9 cellular contexts compared by ENCODE assay signal in the genomic region with DNA sequence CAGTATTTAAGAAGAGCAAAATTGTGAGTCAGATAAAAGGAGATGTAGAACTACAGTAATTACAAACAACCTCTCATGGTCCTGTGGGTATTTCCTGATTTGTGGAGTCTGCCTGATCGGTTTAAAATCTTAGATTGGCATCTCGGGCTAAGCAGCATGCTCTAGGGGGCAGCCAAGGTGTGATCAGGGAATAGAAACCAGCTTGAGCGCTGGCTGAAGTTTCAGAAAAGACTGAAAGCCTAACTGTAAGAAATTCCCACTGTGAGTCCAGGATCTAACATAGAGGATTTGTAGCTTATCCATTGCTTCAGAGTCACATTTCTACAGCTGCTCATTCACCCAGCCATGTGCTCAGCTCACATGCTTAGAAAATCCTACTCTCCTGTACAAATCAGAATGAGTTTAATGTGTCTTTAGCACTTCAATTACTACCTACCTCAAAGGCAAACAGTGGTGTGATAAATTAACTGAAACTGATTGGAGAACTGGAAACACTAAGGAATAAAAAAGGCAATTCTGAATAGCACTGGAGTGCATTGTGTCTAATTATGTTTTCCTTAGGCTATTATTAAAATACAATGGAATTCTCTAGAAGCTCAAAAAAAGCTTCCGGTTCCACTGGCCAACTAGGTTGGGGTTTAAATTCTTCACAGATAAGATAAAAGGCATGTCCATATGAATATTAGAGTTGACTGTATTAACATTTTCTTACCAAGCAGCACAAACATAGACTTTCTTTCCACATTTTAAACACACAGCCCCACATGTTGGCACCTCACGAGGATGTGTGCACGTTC.
A peak's percentile ranks its signal among the peaks of the same experiment; 100 is the strongest.
DNase-seq lines count a peak whose midpoint lies in the region; ATAC-seq and TF ChIP-seq lines count a peak whose summit lies in the region.
"Had no signal": no experiment of that assay in that cellular context is flagged by ENCODE, and none has a peak within 500 bp of the region (broad histone marks: within the 10 kb centered on the region; RNA-seq: fewer than 3 reads in every experiment).

No MANE protein-coding gene starts in this region.

- peak; percentile 7 for DNase-seq in activated naive CD8-positive, alpha-beta T cell treated with anti-CD3 and anti-CD28 coated beads, Interleukin-2, amount 50 U/mL, for 24 hours
- DNase-seq in activated naive CD8-positive, alpha-beta T cell treated with anti-CD3 and anti-CD28 coated beads for 36 hours = no peak
- DNase-seq in NCI-H146 treated with DMSO at 0.1 percent for 48 hours (lab: John Stamatoyannopoulos, UW; ENCODE audit: unreplicated experiment) (peak; percentile 77), fibroblast of lung (ENCODE audit: low read depth in 2 of 2) (peak; percentile 8 to 51), NCI-H446 (lab: John Stamatoyannopoulos, UW) (no peak), HEK293T (ENCODE audit: extremely low spot score) (no peak)
- no peak for DNase-seq in stimulated activated naive B cell treated with anti-CD40 and anti-IgM and Interleukin-4, amounts not matched to agents 10 μg/mL and 1 μg/mL and 100 μg/mL, for 72 hours

- H4K20me1 ChIP-seq in fibroblast of lung (ENCODE audit: control insufficient read depth, extremely low read depth, insufficient read depth, low read length) = no peaks in the 10 kb centered on the region

- H3K27ac ChIP-seq in fibroblast of lung (ENCODE audit: insufficient read depth, low read length) = no peak overlapping the region

- no peak overlapping the region for H3K4me2 ChIP-seq in fibroblast of lung (ENCODE audit: extremely low read depth, insufficient read depth, low read length)

- no peaks in the 10 kb centered on the region for H3K4me1 Mint-ChIP-seq in activated naive CD8-positive, alpha-beta T cell treated with anti-CD3 and anti-CD28 coated beads, Interleukin-2, amount 50 U/mL, for 24 hours
- peaks cover 4% of the 10 kb centered on the region for H3K4me1 Mint-ChIP-seq in activated naive CD8-positive, alpha-beta T cell treated with anti-CD3 and anti-CD28 coated beads for 36 hours
- H3K4me1 Mint-ChIP-seq in stimulated activated naive B cell treated with anti-CD40 and anti-IgM and Interleukin-4, amounts not matched to agents 10 μg/mL and 1 μg/mL and 100 μg/mL, for 72 hours = peaks cover 15 to 23% of the 10 kb centered on the region in 2 donors

- H2AFZ ChIP-seq in fibroblast of lung (ENCODE audit: low read length) = no peak overlapping the region

- no peaks in the 10 kb centered on the region for H3K79me2 ChIP-seq in fibroblast of lung (ENCODE audit: control insufficient read depth, insufficient read depth, low read length)

- no peaks in the 10 kb centered on the region for H3K27me3 ChIP-seq in fibroblast of lung (ENCODE audit: control insufficient read depth, insufficient read depth, low read length)

- H3K36me3 ChIP-seq in fibroblast of lung (ENCODE audit: control insufficient read depth, insufficient read depth, low read length) = no peaks in the 10 kb centered on the region

- no peak overlapping the region for H3K4me3 ChIP-seq in fibroblast of lung (replicated peaks in 1 of 4; ENCODE audit: control extremely low read depth in 1 of 4, insufficient read depth in 1 of 4, low read depth in 3 of 4, low read length in 4 of 4)

- CTCF ChIA-PET in HEK293T (lab: Yijun Ruan, JAX) = interaction anchor here (0.7 to 0.9 kb wide), 2 partner anchors 20 to 143 kb away, joined by 3 read pairs; no protein-coding TSS in a partner anchor

- peak in 1 of 2 donors; percentile 26 for TF ChIP-seq CTCF in fibroblast of lung (conservative IDR thresholded peaks at IDR 0.05 in 1 of 2, IDR thresholded peaks at IDR 0.05 in 1 of 2; ENCODE audit: low read depth in 1 of 2, low read length in 2 of 2)

- no peak overlapping the region for H3K9ac ChIP-seq in fibroblast of lung (ENCODE audit: insufficient read depth, low read length)

- no peak overlapping the region for H3K27ac Mint-ChIP-seq in activated naive CD8-positive, alpha-beta T cell treated with anti-CD3 and anti-CD28 coated beads, Interleukin-2, amount 50 U/mL, for 24 hours
- no peak overlapping the region for H3K27ac Mint-ChIP-seq in activated naive CD8-positive, alpha-beta T cell treated with anti-CD3 and anti-CD28 coated beads for 36 hours
- peak overlapping the region; percentile 56 for H3K27ac Mint-ChIP-seq in stimulated activated naive B cell treated with anti-CD40 and anti-IgM and Interleukin-4, amounts not matched to agents 10 μg/mL and 1 μg/mL and 100 μg/mL, for 72 hours

- H3K9me3 Mint-ChIP-seq in activated naive CD8-positive, alpha-beta T cell treated with anti-CD3 and anti-CD28 coated beads, Interleukin-2, amount 50 U/mL, for 24 hours = peaks cover 3% of the 10 kb centered on the region
- peaks cover 7% of the 10 kb centered on the region for H3K9me3 Mint-ChIP-seq in activated naive CD8-positive, alpha-beta T cell treated with anti-CD3 and anti-CD28 coated beads for 36 hours
- H3K9me3 Mint-ChIP-seq in stimulated activated naive B cell treated with anti-CD40 and anti-IgM and Interleukin-4, amounts not matched to agents 10 μg/mL and 1 μg/mL and 100 μg/mL, for 72 hours = peaks cover 5 to 8% of the 10 kb centered on the region in 2 donors

- peaks cover 3% of the 10 kb centered on the region for H3K36me3 Mint-ChIP-seq in activated naive CD8-positive, alpha-beta T cell treated with anti-CD3 and anti-CD28 coated beads, Interleukin-2, amount 50 U/mL, for 24 hours (ENCODE audit: low read depth)
- peaks cover 6% of the 10 kb centered on the region for H3K36me3 Mint-ChIP-seq in activated naive CD8-positive, alpha-beta T cell treated with anti-CD3 and anti-CD28 coated beads for 36 hours
- H3K36me3 Mint-ChIP-seq in stimulated activated naive B cell treated with anti-CD40 and anti-IgM and Interleukin-4, amounts not matched to agents 10 μg/mL and 1 μg/mL and 100 μg/mL, for 72 hours = peaks cover 17 to 29% of the 10 kb centered on the region in 2 donors

- H3K4me1 ChIP-seq in fibroblast of lung (ENCODE audit: control insufficient read depth, extremely low read depth, insufficient read depth, low read length) = no peaks in the 10 kb centered on the region

- no peaks in the 10 kb centered on the region for H3K27me3 Mint-ChIP-seq in activated naive CD8-positive, alpha-beta T cell treated with anti-CD3 and anti-CD28 coated beads, Interleukin-2, amount 50 U/mL, for 24 hours
- H3K27me3 Mint-ChIP-seq in activated naive CD8-positive, alpha-beta T cell treated with anti-CD3 and anti-CD28 coated beads for 36 hours = no peaks in the 10 kb centered on the region
- H3K27me3 Mint-ChIP-seq in stimulated activated naive B cell treated with anti-CD40 and anti-IgM and Interleukin-4, amounts not matched to agents 10 μg/mL and 1 μg/mL and 100 μg/mL, for 72 hours = no peaks in the 10 kb centered on the region

- no peak for ATAC-seq in activated naive CD8-positive, alpha-beta T cell treated with anti-CD3 and anti-CD28 coated beads, Interleukin-2, amount 50 U/mL, for 24 hours
- peak; percentile 73 to 82 for ATAC-seq in stimulated activated naive B cell treated with anti-CD40 and anti-IgM and Interleukin-4, amounts not matched to agents 10 μg/mL and 1 μg/mL and 100 μg/mL, for 72 hours (replicated peaks)
- no peak for ATAC-seq in GM19023 (IDR thresholded peaks at IDR 0.05; ENCODE audit: unreplicated experiment)

- no peak overlapping the region for H3K4me3 Mint-ChIP-seq in activated naive CD8-positive, alpha-beta T cell treated with anti-CD3 and anti-CD28 coated beads, Interleukin-2, amount 50 U/mL, for 24 hours
- no peak overlapping the region for H3K4me3 Mint-ChIP-seq in activated naive CD8-positive, alpha-beta T cell treated with anti-CD3 and anti-CD28 coated beads for 36 hours
- no peak overlapping the region for H3K4me3 Mint-ChIP-seq in stimulated activated naive B cell treated with anti-CD40 and anti-IgM and Interleukin-4, amounts not matched to agents 10 μg/mL and 1 μg/mL and 100 μg/mL, for 72 hours
- H3K4me3 Mint-ChIP-seq: IgD-negative memory B cell had no signal

- H3K9me3 ChIP-seq in fibroblast of lung (ENCODE audit: control insufficient read depth, insufficient read depth, low read depth, low read length) = no peaks in the 10 kb centered on the region

- POLR2A ChIA-PET in HEK293T (lab: Yijun Ruan, JAX) = no interaction called here

TF ChIP-seq in HEK293T, 16 proteins besides CTCF, POLR2A, EP300 and RAD21:
- no peak for TF ChIP-seq ARNT (IDR thresholded peaks at IDR 0.05)
- TF ChIP-seq SP1 (IDR thresholded peaks at IDR 0.05) = no peak
- TF ChIP-seq FOXA1 (IDR thresholded peaks at IDR 0.05) = no peak
- no peak for TF ChIP-seq LEF1 (IDR thresholded peaks at IDR 0.05; ENCODE audit: borderline replicate concordance)

Comparison
In these comparisons a context has a peak if more than half of its experiments do, and no peak if none do; other contexts are left out.
1. DNase-seq: peak in activated naive CD8-positive, alpha-beta T cell treated with anti-CD3 and anti-CD28 coated beads, Interleukin-2, amount 50 U/mL, for 24 hours (single experiment), NCI-H146 treated with DMSO at 0.1 percent for 48 hours (single experiment) and fibroblast of lung (2 of 2); none in activated naive CD8-positive, alpha-beta T cell treated with anti-CD3 and anti-CD28 coated beads for 36 hours (single experiment), stimulated activated naive B cell treated with anti-CD40 and anti-IgM and Interleukin-4, amounts not matched to agents 10 μg/mL and 1 μg/mL and 100 μg/mL, for 72 hours (single experiment), NCI-H446 (0 of 2) and HEK293T (single experiment).
2. ATAC-seq: peak in stimulated activated naive B cell treated with anti-CD40 and anti-IgM and Interleukin-4, amounts not matched to agents 10 μg/mL and 1 μg/mL and 100 μg/mL, for 72 hours (2 of 2); none in activated naive CD8-positive, alpha-beta T cell treated with anti-CD3 and anti-CD28 coated beads, Interleukin-2, amount 50 U/mL, for 24 hours (single experiment) and GM19023 (single experiment).